In the genomic region with DNA sequence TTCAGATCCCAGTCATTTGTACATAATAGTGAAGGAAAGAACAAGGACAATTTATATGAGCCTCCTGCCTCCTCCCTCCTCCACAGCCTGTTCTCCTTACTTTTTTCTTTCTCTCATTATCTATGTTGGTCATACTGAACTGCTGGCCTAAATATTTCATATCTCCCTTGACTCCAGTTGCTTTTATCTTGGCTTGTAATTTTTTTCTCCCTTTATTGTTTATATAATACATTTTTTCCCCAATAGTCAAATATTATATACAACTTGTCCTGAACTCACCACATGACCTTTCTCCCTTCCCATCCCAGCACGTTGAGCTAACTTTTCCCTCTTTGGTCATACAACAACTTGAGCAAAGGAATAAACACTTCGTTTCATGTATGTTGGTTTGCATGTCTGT, we compare ENCODE assay signal across 21 cellular contexts.
A peak's percentile ranks its signal among the peaks of the same experiment; 100 is the strongest.
DNase-seq lines count a peak whose midpoint lies in the region; ATAC-seq and TF ChIP-seq lines count a peak whose summit lies in the region.
"Had no signal": no experiment of that assay in that cellular context is flagged by ENCODE, and none has a peak within 500 bp of the region (broad histone marks: within the 10 kb centered on the region; RNA-seq: fewer than 3 reads in every experiment).

No MANE protein-coding gene starts in this region.

- no peak for ATAC-seq in HG03565 (IDR thresholded peaks at IDR 0.05; ENCODE audit: unreplicated experiment)
- ATAC-seq in GM21381 (IDR thresholded peaks at IDR 0.05; ENCODE audit: unreplicated experiment), result no peak
- no peak for ATAC-seq in HG03097 (IDR thresholded peaks at IDR 0.05; ENCODE audit: low FRiP score, unreplicated experiment)
- ATAC-seq: GM23338, HCT116, PC-3, SK-N-SH treated with all-trans-retinoic acid at 6 μM for 48 hours had no signal

- no peak for TF ChIP-seq CTCF in cardiac fibroblast (IDR thresholded peaks at IDR 0.05; ENCODE audit: low read depth, low read length)

- no peak overlapping the region for H3K4me3 ChIP-seq in cardiac fibroblast (replicated peaks in 1 of 2; ENCODE audit: low read depth in 2 of 2, low read length in 2 of 2)
- H3K4me3 ChIP-seq: GM23338 had no signal

- DNase-seq in HCEC 1CT (peak; percentile 85), cardiac fibroblast (ENCODE audit: low read depth in 2 of 2) (peak; percentile 35 to 42), iris pigment epithelial cell (ENCODE audit: low read depth) (peak; percentile 61), epidermal melanocyte (ENCODE audit: insufficient read length, low spot score) (no peak)
- DNase-seq: ACHN, AML-193, DMS79 treated with DMSO at 0.1 percent for 48 hours, GDM1, NCI-H1417 treated with DMSO at 0.1 percent for 48 hours, NCI-H187 treated with DMSO at 0.1 percent for 48 hours, NCI-H345, NCI-H524 treated with DMSO at 0.1 percent for 48 hours, PC-3, RPMI8226, SHP77 treated with DMSO at 0.1 percent for 48 hours had no signal
